In the genomic region with DNA sequence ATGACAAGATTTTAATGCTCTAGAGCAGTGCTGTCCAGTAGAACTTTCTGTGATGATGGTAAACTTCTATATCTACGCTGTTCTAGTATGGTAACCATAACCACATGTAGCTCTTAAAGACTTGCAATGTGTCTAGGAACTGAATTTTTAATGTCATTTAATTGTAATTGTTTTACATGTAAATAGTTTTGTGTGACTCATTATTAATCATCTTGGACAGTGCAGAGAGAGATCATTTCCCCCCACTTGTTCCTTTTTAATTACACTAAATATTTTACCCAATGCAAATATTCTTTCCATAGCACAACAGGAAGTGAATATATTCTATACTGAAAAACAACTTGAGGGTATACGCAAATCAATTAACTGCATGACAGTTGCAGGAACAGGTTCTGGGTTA, we compare ENCODE assay signal across 23 cellular contexts. TPM values are rescaled to one million over a fixed set of nuclear protein-coding genes. Genes with fewer than 3 reads are reported as not detected.
A peak's percentile ranks its signal among the peaks of the same experiment; 100 is the strongest.
DNase-seq lines count a peak whose midpoint lies in the region; FAIRE-seq and TF ChIP-seq lines count a peak whose summit lies in the region.
"Had no signal": no experiment of that assay in that cellular context is flagged by ENCODE, and none has a peak within 500 bp of the region (broad histone marks: within the 10 kb centered on the region; RNA-seq: fewer than 3 reads in every experiment).

No MANE protein-coding gene starts in this region.

- POLR2A ChIA-PET in endothelial cell of umbilical vein (lab: Charles Lee), result no interaction called here
- POLR2A ChIA-PET in CD8-positive, alpha-beta memory T cell (lab: Charles Lee), result no interaction called here

- H3K27me3 ChIP-seq in endothelial cell of umbilical vein (ENCODE audit: control insufficient read depth in 2 of 2, insufficient read depth in 2 of 2, low read length in 2 of 2), result no peaks in the 10 kb centered on the region
- H3K27me3 ChIP-seq in CD8-positive, alpha-beta memory T cell (ENCODE audit: insufficient read depth, low read length, poor library complexity, severe bottlenecking), result no peaks in the 10 kb centered on the region

- no peaks in the 10 kb centered on the region for H3K9me3 ChIP-seq in endothelial cell of umbilical vein (replicated peaks; ENCODE audit: control insufficient read depth, insufficient read depth, low read length)
- no peaks in the 10 kb centered on the region for H3K9me3 ChIP-seq in CD8-positive, alpha-beta memory T cell (ENCODE audit: low read length)
- H3K9me3 ChIP-seq: BLaER1 had no signal

- no peak for TF ChIP-seq POLR2A in endothelial cell of umbilical vein (IDR thresholded peaks at IDR 0.05; ENCODE audit: low read depth, low read length)
- TF ChIP-seq POLR2A in GM12891 (IDR thresholded peaks at IDR 0.05; ENCODE audit: low read depth, low read length), result no peak

- DNase-seq in EL (peak; percentile 18), M059J (ENCODE audit: low read depth) (peak; percentile 46), endothelial cell of umbilical vein (ENCODE audit: low read depth, low spot score) (peak; percentile 31), iris pigment epithelial cell (ENCODE audit: low read depth) (peak; percentile 7), T-helper 9 cell (no peak), GM10266 (ENCODE audit: extremely low spot score) (no peak), GM12891 (ENCODE audit: insufficient read length, low spot score) (no peak)
- no peak for DNase-seq in CD8-positive, alpha-beta memory T cell
- DNase-seq: CD4-positive, alpha-beta memory T cell; GDM1; H7; NCI-H1105 treated with DMSO at 0.1 percent for 48 hours; NCI-H1694 treated with DMSO at 0.1 percent for 48 hours; NCI-H2107; NCI-H510A; NCI-H748 treated with DMSO at 0.1 percent for 48 hours; NK-92 treated with Interleukin-12 subunit alpha and Interleukin-12 subunit beta, amount 100 ng/mL, for 24 hours; SHP77 had no signal

- H3K9me1 ChIP-seq in endothelial cell of umbilical vein (replicated peaks; ENCODE audit: control insufficient read depth, extremely low read depth, insufficient read depth, low read length), result no peaks in the 10 kb centered on the region

- H2AFZ ChIP-seq in endothelial cell of umbilical vein (ENCODE audit: low read depth, low read length), result no peak overlapping the region

- peaks cover 0 to 3% of the 10 kb centered on the region in 2 donors for H3K27me3 Mint-ChIP-seq in CD8-positive, alpha-beta memory T cell
- H3K27me3 Mint-ChIP-seq: CD4-positive, alpha-beta memory T cell had no signal

- H3K4me2 ChIP-seq in endothelial cell of umbilical vein (ENCODE audit: insufficient read depth, low read length), result peak overlapping the region; percentile 40
- H3K4me2 ChIP-seq: BLaER1 had no signal

- no peak overlapping the region for H3K27ac Mint-ChIP-seq in CD8-positive, alpha-beta memory T cell

- H3K36me3 Mint-ChIP-seq in CD8-positive, alpha-beta memory T cell, result no peaks in the 10 kb centered on the region
- H3K36me3 Mint-ChIP-seq: CD4-positive, alpha-beta memory T cell had no signal

- no peak overlapping the region for H3K4me3 Mint-ChIP-seq in CD8-positive, alpha-beta memory T cell
- H3K4me3 Mint-ChIP-seq: CD4-positive, alpha-beta memory T cell had no signal

- no peak overlapping the region for H3K9ac ChIP-seq in endothelial cell of umbilical vein (replicated peaks; ENCODE audit: extremely low read depth, insufficient read depth, low read length)
- H3K9ac ChIP-seq: BLaER1 had no signal

- no peak overlapping the region for H3K27ac ChIP-seq in endothelial cell of umbilical vein (ENCODE audit: insufficient read depth, low read depth, low read length)
- H3K27ac ChIP-seq in CD8-positive, alpha-beta memory T cell (ENCODE audit: low read depth, low read length), result no peak overlapping the region
- H3K27ac ChIP-seq: BLaER1, SK-N-MC had no signal

- H3K9me3 Mint-ChIP-seq in CD8-positive, alpha-beta memory T cell, result no peaks in the 10 kb centered on the region
- H3K9me3 Mint-ChIP-seq: CD4-positive, alpha-beta memory T cell had no signal

- intact Hi-C loops in endothelial cell of umbilical vein (cut with micrococcal nuclease), result no loop called here

- H3K4me3 ChIP-seq in endothelial cell of umbilical vein (replicated peaks in 1 of 3; ENCODE audit: insufficient read depth in 1 of 3, low read depth in 1 of 3, low read length in 3 of 3), result no peak overlapping the region
- no peak overlapping the region for H3K4me3 ChIP-seq in CD8-positive, alpha-beta memory T cell (ENCODE audit: low read length)
- H3K4me3 ChIP-seq: BLaER1, SK-N-MC had no signal

- TF ChIP-seq CTCF in endothelial cell of umbilical vein (IDR thresholded peaks at IDR 0.05; ENCODE audit: extremely low read depth in 1 of 2, insufficient read depth in 1 of 2, low read depth in 1 of 2, low read length in 2 of 2) (no peak), GM10266 (IDR thresholded peaks at IDR 0.05; ENCODE audit: control insufficient read depth, insufficient read depth, low read depth, missing control alignments) (no peak)

- H3K79me2 ChIP-seq in endothelial cell of umbilical vein (ENCODE audit: control insufficient read depth, insufficient read depth, low read length), result peaks cover 74% of the 10 kb centered on the region

- CTCF ChIA-PET in endothelial cell of umbilical vein (lab: Charles Lee), result interaction anchor here (1.6 kb wide), 1 partner anchor 42 kb away, joined by 4 read pairs; no protein-coding TSS in a partner anchor
- CTCF ChIA-PET in CD8-positive, alpha-beta memory T cell (lab: Charles Lee), result no interaction called here

- no peaks in the 10 kb centered on the region for H3K36me3 ChIP-seq in endothelial cell of umbilical vein (ENCODE audit: control insufficient read depth in 2 of 2, extremely low read depth in 1 of 2, insufficient read depth in 2 of 2, low read length in 2 of 2)
- no peaks in the 10 kb centered on the region for H3K36me3 ChIP-seq in CD8-positive, alpha-beta memory T cell (ENCODE audit: insufficient read depth, low read length)
- H3K36me3 ChIP-seq: BLaER1 had no signal

- no TSS peak for BruUV-seq in endothelial cell of umbilical vein (replicated peaks; lab: Mats Ljungman, UMichigan)

- no peaks in the 10 kb centered on the region for H4K20me1 ChIP-seq in endothelial cell of umbilical vein (replicated peaks; ENCODE audit: control insufficient read depth, extremely low read depth, insufficient read depth, low read length)
- H4K20me1 ChIP-seq: BLaER1 had no signal

- dilution Hi-C loops in endothelial cell of umbilical vein (cut with MboI; ENCODE audit: extremely low pct_ligation_motif_present, low sequenced_read_pairs), result no loop called here

- H3K4me1 Mint-ChIP-seq in CD8-positive, alpha-beta memory T cell, result peaks cover 2 to 15% (median 6%) of the 10 kb centered on the region in 3 donors

- FAIRE-seq in endothelial cell of umbilical vein (lab: Jason Lieb, UNC), result no peak
- FAIRE-seq in GM12891 (lab: Jason Lieb, UNC), result no peak

- H3K4me1 ChIP-seq in endothelial cell of umbilical vein (ENCODE audit: control insufficient read depth, extremely low read depth, insufficient read depth, low read length), result peaks cover 18% of the 10 kb centered on the region
- no peaks in the 10 kb centered on the region for H3K4me1 ChIP-seq in CD8-positive, alpha-beta memory T cell (ENCODE audit: insufficient read depth, low read length)

TF ChIP-seq in endothelial cell of umbilical vein, 7 proteins besides CTCF, POLR2A, EP300 and RAD21 (continues in another document):
- TF ChIP-seq FOS (IDR thresholded peaks at IDR 0.05; ENCODE audit: borderline replicate concordance, insufficient read depth, low read length), result peak; percentile 74

TF ChIP-seq in GM12891, 5 proteins besides CTCF, POLR2A, EP300 and RAD21 (continues in another document):
- no peak for TF ChIP-seq PAX5 (IDR thresholded peaks at IDR 0.05; ENCODE audit: insufficient read depth, low read length, severe bottlenecking)

RNA-seq across cellular contexts. Expression of a gene that starts 5.8 kb away (rescaled TPM):
- 21.9 and 31.2 TPM in 2 replicates for total RNA-seq in M059J (2014; rRNA removed; shearing (Covaris generic))
- 27.7 and 28.7 TPM in 2 replicates for total RNA-seq in endothelial cell of umbilical vein
- 10.9 and 13.2 TPM in 2 replicates for polyA plus RNA-seq in endothelial cell of umbilical vein
- polyA plus RNA-seq in endothelial cell of umbilical vein (2011; cell fraction: cytosol; rRNA removed), result 18.5 and 22.5 TPM in 2 replicates
- polyA plus RNA-seq in endothelial cell of umbilical vein (2011; cell fraction: nucleus; rRNA removed), result 25.0 and 30.6 TPM in 2 replicates
- 23.1 and 42.0 TPM in 2 replicates for polyA plus RNA-seq in endothelial cell of umbilical vein (2012)
- 14.8 and 16.9 TPM in 2 replicates for polyA minus RNA-seq in endothelial cell of umbilical vein
- 7.5 TPM for polyA minus RNA-seq in endothelial cell of umbilical vein (2011; cell fraction: cytosol; rRNA and poly(A)+ RNA removed)
- 13.4 and 24.6 TPM in 2 replicates for polyA minus RNA-seq in endothelial cell of umbilical vein (2011; cell fraction: nucleus; rRNA and poly(A)+ RNA removed)
- 9.2 TPM for polyA plus RNA-seq in GM12891 (2012; ENCODE audit: low read depth, missing spikeins)
- 10 to 100 TPM; 10.7 to 10.8 TPM for total RNA-seq in CD8-positive, alpha-beta memory T cell
- 20.4 TPM for polyA plus RNA-seq in CD8-positive, alpha-beta memory T cell

RNA-seq across cellular contexts. Expression of a gene that starts 6.0 kb away (rescaled TPM):
- total RNA-seq in M059J (2014; rRNA removed; shearing (Covaris generic)), result 148 and 193 TPM in 2 replicates
- total RNA-seq in endothelial cell of umbilical vein, result 71.9 and 82.7 TPM in 2 replicates
- polyA plus RNA-seq in endothelial cell of umbilical vein, result 72.5 and 93.8 TPM in 2 replicates
- 81.0 and 90.0 TPM in 2 replicates for polyA plus RNA-seq in endothelial cell of umbilical vein (2011; cell fraction: cytosol; rRNA removed)
- polyA plus RNA-seq in endothelial cell of umbilical vein (2011; cell fraction: nucleus; rRNA removed), result 37.1 and 52.2 TPM in 2 replicates
- polyA plus RNA-seq in endothelial cell of umbilical vein (2012), result 100 and 155 TPM in 2 replicates
- 42.6 and 51.5 TPM in 2 replicates for polyA minus RNA-seq in endothelial cell of umbilical vein
- 19.6 TPM for polyA minus RNA-seq in endothelial cell of umbilical vein (2011; cell fraction: cytosol; rRNA and poly(A)+ RNA removed)
- 12.2 and 17.6 TPM in 2 replicates for polyA minus RNA-seq in endothelial cell of umbilical vein (2011; cell fraction: nucleus; rRNA and poly(A)+ RNA removed)
- polyA plus RNA-seq in GM12891 (2012; ENCODE audit: low read depth, missing spikeins), result 54.9 TPM
- total RNA-seq in CD8-positive, alpha-beta memory T cell, result 10 to 100 TPM; 40.4 to 43.0 TPM
- 55.2 TPM for polyA plus RNA-seq in CD8-positive, alpha-beta memory T cell

RNA-seq across cellular contexts. Expression of a gene that starts 52.5 kb away (rescaled TPM):
- 0.15 TPM in 1 of 2 replicates, not detected in the other for total RNA-seq in M059J (2014; rRNA removed; shearing (Covaris generic))
- 2.1 and 2.6 TPM in 2 replicates for total RNA-seq in endothelial cell of umbilical vein
- 1.5 and 3.5 TPM in 2 replicates for polyA plus RNA-seq in endothelial cell of umbilical vein
- 2.1 and 2.8 TPM in 2 replicates for polyA plus RNA-seq in endothelial cell of umbilical vein (2011; cell fraction: cytosol; rRNA removed)
- polyA plus RNA-seq in endothelial cell of umbilical vein (2011; cell fraction: nucleus; rRNA removed), result 3.0 and 4.1 TPM in 2 replicates
- 2.3 and 4.1 TPM in 2 replicates for polyA plus RNA-seq in endothelial cell of umbilical vein (2012)
- 1.3 and 3.1 TPM in 2 replicates for polyA minus RNA-seq in endothelial cell of umbilical vein
- not detected for polyA minus RNA-seq in endothelial cell of umbilical vein (2011; cell fraction: cytosol; rRNA and poly(A)+ RNA removed)
- 0.91 and 1.3 TPM in 2 replicates for polyA minus RNA-seq in endothelial cell of umbilical vein (2011; cell fraction: nucleus; rRNA and poly(A)+ RNA removed)
- not detected for polyA plus RNA-seq in GM12891 (2012; ENCODE audit: low read depth, missing spikeins)
- total RNA-seq in CD8-positive, alpha-beta memory T cell, result 1 to 10 TPM; 1.9 to 3.1 TPM
- polyA plus RNA-seq in CD8-positive, alpha-beta memory T cell, result 14.9 TPM
- total RNA-seq: A673, OCI-LY7, RPMI7951 had no signal

Comparison
In these comparisons a context has a peak if more than half of its experiments do, and no peak if none do; other contexts are left out.
1. DNase-seq: peak in EL (single experiment), M059J (single experiment), endothelial cell of umbilical vein (single experiment) and iris pigment epithelial cell (single experiment); none in T-helper 9 cell (single experiment), GM10266 (single experiment), GM12891 (single experiment) and CD8-positive, alpha-beta memory T cell (0 of 5).